ENCODE assay signal across 8 cellular contexts in the genomic region with DNA sequence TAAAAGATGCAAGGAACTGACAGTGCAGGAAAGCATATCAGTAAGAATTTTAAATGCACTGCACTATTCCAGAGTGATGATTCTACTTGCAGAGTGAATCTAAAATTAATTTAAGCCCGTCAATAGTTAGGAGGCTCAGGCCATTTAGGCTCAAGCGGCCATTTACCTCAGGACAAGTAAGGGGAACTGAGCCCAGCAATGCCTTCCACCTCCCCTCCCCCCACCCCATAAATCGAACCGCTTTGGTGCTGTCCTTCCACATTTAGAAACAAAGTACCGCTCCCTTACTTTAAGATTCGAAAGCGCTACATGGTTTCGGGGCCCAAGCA. TPM values are rescaled to one million over a fixed set of nuclear protein-coding genes. Genes with fewer than 3 reads are reported as not detected.
A peak's percentile ranks its signal among the peaks of the same experiment; 100 is the strongest.
DNase-seq lines count a peak whose midpoint lies in the region; ATAC-seq, FAIRE-seq and TF ChIP-seq lines count a peak whose summit lies in the region.

No MANE protein-coding gene starts in this region.

- no peak for FAIRE-seq in A549 (lab: Jason Lieb, UNC)
- no peak for FAIRE-seq in pancreas (lab: Jason Lieb, UNC)

- H3K4me3 ChIP-seq in A549 (peak overlapping the region; percentile 73), gastroesophageal sphincter (peak overlapping the region; percentile 67 to 72), pancreas (peak overlapping the region; percentile 42 to 57 (median 46))

- TF ChIP-seq CTCF in A549 (IDR thresholded peaks at IDR 0.05) = no peak
- TF ChIP-seq CTCF in gastroesophageal sphincter (IDR thresholded peaks at IDR 0.05) = no peak
- no peak for TF ChIP-seq CTCF in pancreas (IDR thresholded peaks at IDR 0.05)

- no peak for TF ChIP-seq EP300 in A549 (IDR thresholded peaks at IDR 0.05)
- no peak for TF ChIP-seq EP300 in gastroesophageal sphincter (IDR thresholded peaks at IDR 0.05)

- intact Hi-C loops in pancreas (cut with DNase I) = no loop called here

- H3K27ac ChIP-seq in A549 (peak overlapping the region; percentile 84 to 93), gastroesophageal sphincter (peak overlapping the region in 3 of 4 donors; percentile 63 to 78 (median 69)), pancreas (peak overlapping the region in 1 of 4 donors; percentile 70)

- ATAC-seq in A549 = no peak
- peak; percentile 3 for ATAC-seq in GM21447 (IDR thresholded peaks at IDR 0.05; ENCODE audit: unreplicated experiment)
- no peak for ATAC-seq in gastroesophageal sphincter
- peak in 2 of 4 donors; percentile 15 to 27 for ATAC-seq in pancreas
- ATAC-seq in GM21619 (IDR thresholded peaks at IDR 0.05; ENCODE audit: unreplicated experiment) = no peak
- ATAC-seq in GM21528 (IDR thresholded peaks at IDR 0.05; ENCODE audit: low FRiP score, unreplicated experiment) = no peak

- H3K27me3 ChIP-seq in gastroesophageal sphincter = no peaks in the 10 kb centered on the region
- peaks cover 0 to 4% (median under 1%) of the 10 kb centered on the region in 4 donors for H3K27me3 ChIP-seq in pancreas

- DNase-seq in A549 (ENCODE audit: low read depth in 1 of 2, low spot score in 1 of 2) = no peak
- no peak for DNase-seq in T-helper 2 cell treated with Interferon-gamma antibody and Interleukin-4, amounts not matched to agents 5 μg/mL and 100 μg/mL, for 36 hours (ENCODE audit: low spot score)
- DNase-seq in pancreas = no peak
- DNase-seq in NCI-H2196 (lab: John Stamatoyannopoulos, UW; ENCODE audit: unreplicated experiment) = no peak

- 6% methylated on average over 8 of the region's 8 CpGs for WGBS in A549 (ENCODE audit: missing lambda C conversion rate)
- WGBS in gastroesophageal sphincter (ENCODE audit: low coverage in 1 of 2), 2 donors = 0 to 23% methylated on average over 5 to 7 of the region's 8 CpGs
- 0 to 29% methylated on average over 8 of the region's 8 CpGs for WGBS in pancreas, 2 donors

- no peak for TF ChIP-seq RAD21 in A549 (conservative IDR thresholded peaks at IDR 0.05 in 1 of 2, IDR thresholded peaks at IDR 0.05 in 1 of 2)

- H3K4me1 ChIP-seq in A549 (peaks cover 13% of the 10 kb centered on the region; the same call in 1 of the 3 replicates), gastroesophageal sphincter (peaks cover 0 to 15% (median 0%) of the 10 kb centered on the region in 3 donors), pancreas (peaks cover 0 to 5% (median 0%) of the 10 kb centered on the region in 3 donors)

- no peaks in the 10 kb centered on the region for H3K9me3 ChIP-seq in A549
- no peaks in the 10 kb centered on the region for H3K9me3 ChIP-seq in gastroesophageal sphincter
- H3K9me3 ChIP-seq in pancreas = no peaks in the 10 kb centered on the region

- H3K4me1 Mint-ChIP-seq in T-helper 2 cell treated with Interferon-gamma antibody and Interleukin-4, amounts not matched to agents 5 μg/mL and 100 μg/mL, for 36 hours (ENCODE audit: low read depth) = peaks cover 24% of the 10 kb centered on the region

- POLR2A ChIA-PET in A549 (lab: Yijun Ruan, JAX) = interaction anchor here (1.2 kb wide), 1 partner anchor 154 kb away, joined by 3 read pairs; no protein-coding TSS in a partner anchor

- peaks cover 0 to 36% of the 10 kb centered on the region in 2 donors for H3K36me3 ChIP-seq in gastroesophageal sphincter
- H3K36me3 ChIP-seq in pancreas = peaks cover 0 to 9% (median 0%) of the 10 kb centered on the region in 3 donors

- TF ChIP-seq POLR2A in A549 (IDR thresholded peaks at IDR 0.05; ENCODE audit: low read length) = no peak
- no peak for TF ChIP-seq POLR2A in gastroesophageal sphincter (IDR thresholded peaks at IDR 0.05)

- H3K4me3 Mint-ChIP-seq in T-helper 2 cell treated with Interferon-gamma antibody and Interleukin-4, amounts not matched to agents 5 μg/mL and 100 μg/mL, for 36 hours = peak overlapping the region; percentile 97

- H3K4me2 ChIP-seq in A549 = peak overlapping the region; percentile 78

- H3K36me3 Mint-ChIP-seq in T-helper 2 cell treated with Interferon-gamma antibody and Interleukin-4, amounts not matched to agents 5 μg/mL and 100 μg/mL, for 36 hours (ENCODE audit: low read depth) = peaks cover 38% of the 10 kb centered on the region

- no peaks in the 10 kb centered on the region for H3K9me3 Mint-ChIP-seq in T-helper 2 cell treated with Interferon-gamma antibody and Interleukin-4, amounts not matched to agents 5 μg/mL and 100 μg/mL, for 36 hours

- CTCF ChIA-PET in A549 (lab: Yijun Ruan, JAX) = no interaction called here

- peak overlapping the region; percentile 57 for H3K27ac Mint-ChIP-seq in T-helper 2 cell treated with Interferon-gamma antibody and Interleukin-4, amounts not matched to agents 5 μg/mL and 100 μg/mL, for 36 hours

- H3K27me3 Mint-ChIP-seq in T-helper 2 cell treated with Interferon-gamma antibody and Interleukin-4, amounts not matched to agents 5 μg/mL and 100 μg/mL, for 36 hours (ENCODE audit: low read depth) = no peaks in the 10 kb centered on the region

TF ChIP-seq in A549, 52 proteins besides CTCF, POLR2A, EP300 and RAD21:
- TF ChIP-seq BHLHE40 (IDR thresholded peaks at IDR 0.05; ENCODE audit: low read depth, low read length) (no peak), MAZ (IDR thresholded peaks at IDR 0.05; ENCODE audit: borderline replicate concordance, low read depth, low read length) (no peak), RFX5 (IDR thresholded peaks at IDR 0.05) (no peak), GATA3 (IDR thresholded peaks at IDR 0.05; ENCODE audit: borderline replicate concordance) (no peak)
- TF ChIP-seq, protein P1, sequence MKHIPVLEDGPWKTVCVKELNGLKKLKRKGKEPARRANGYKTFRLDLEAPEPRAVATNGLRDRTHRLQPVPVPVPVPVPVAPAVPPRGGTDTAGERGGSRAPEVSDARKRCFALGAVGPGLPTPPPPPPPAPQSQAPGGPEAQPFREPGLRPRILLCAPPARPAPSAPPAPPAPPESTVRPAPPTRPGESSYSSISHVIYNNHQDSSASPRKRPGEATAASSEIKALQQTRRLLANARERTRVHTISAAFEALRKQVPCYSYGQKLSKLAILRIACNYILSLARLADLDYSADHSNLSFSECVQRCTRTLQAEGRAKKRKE (CRISPR knock-in tag; IDR thresholded peaks at IDR 0.05; ENCODE audit: low read depth) = no peak

RNA-seq across cellular contexts. Expression of a gene that starts 0.7 kb away (rescaled TPM):
- polyA plus RNA-seq in A549 (2011; rRNA removed) (20.5 and 25.8 TPM in 2 replicates), A549 (2017; fragmentation: RNase III; extraction: RNeasy Plus Mini Kit Qiagen cat#74134 plus additional on column Dnase treatment) (16.2 to 17.7 TPM (median 17.1 TPM) in 3 replicates), pancreas (1 to 10 TPM; 3.7 to 6.0 TPM)
- polyA plus RNA-seq in A549 (2012; cell fraction: cytosol; rRNA removed) = 3.2 and 3.3 TPM in 2 replicates
- 3.9 and 5.1 TPM in 2 replicates for polyA plus RNA-seq in A549 (2012; cell fraction: nucleus; rRNA removed)
- 11.8 and 12.3 TPM in 2 replicates for polyA minus RNA-seq in A549 (2011; rRNA and poly(A)+ RNA removed)
- total RNA-seq in gastroesophageal sphincter (10 to 100 TPM; 16.9 to 29.9 (median 20.3) TPM), pancreas (10 to 100 TPM in 1 of 6 donors, 1 to 10 TPM in 5; 4.1 to 11.7 (median 7.9) TPM)
